ENCODE assay signal across 1 cellular context in the genomic region with DNA sequence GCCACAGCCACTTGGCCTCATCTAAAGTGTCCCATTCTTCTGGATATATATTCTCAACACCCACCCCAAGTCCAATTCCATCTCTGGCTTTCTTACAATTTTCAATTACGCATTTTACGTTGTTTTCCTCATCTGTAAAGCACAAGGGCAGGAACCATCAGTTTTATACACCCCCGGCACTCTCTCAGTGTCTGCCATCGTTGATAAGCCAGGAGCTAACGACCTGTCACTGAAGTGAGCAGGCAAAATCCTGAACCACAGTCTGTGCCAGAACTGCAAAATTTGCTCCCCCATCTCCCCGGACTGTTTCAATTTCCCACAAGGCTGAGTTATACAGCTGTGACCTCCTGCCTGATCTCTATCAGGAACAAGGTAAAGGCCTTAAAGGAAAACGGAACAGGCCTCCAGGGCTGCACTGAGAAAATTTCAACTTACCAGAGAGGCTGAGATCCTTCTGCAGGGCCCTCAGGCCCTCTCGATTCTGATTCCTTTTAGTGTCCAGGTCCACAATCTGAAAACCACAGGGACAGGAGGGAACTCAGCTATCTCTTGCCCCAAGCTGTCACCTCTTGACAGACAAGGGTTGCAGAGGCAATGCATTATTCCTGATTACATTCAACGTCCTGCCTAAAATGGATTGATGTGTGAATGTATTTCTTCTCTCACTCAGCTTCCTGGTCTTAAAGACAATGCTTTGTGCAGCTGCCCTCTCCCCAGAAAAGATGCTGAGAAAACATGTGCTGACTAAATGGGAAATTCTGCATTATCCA.
TF ChIP-seq lines count a peak whose summit lies in the region.

No MANE protein-coding gene starts in this region.

TF ChIP-seq in IMR-90, 13 proteins besides CTCF, POLR2A, EP300 and RAD21:
- TF ChIP-seq, protein P1, sequence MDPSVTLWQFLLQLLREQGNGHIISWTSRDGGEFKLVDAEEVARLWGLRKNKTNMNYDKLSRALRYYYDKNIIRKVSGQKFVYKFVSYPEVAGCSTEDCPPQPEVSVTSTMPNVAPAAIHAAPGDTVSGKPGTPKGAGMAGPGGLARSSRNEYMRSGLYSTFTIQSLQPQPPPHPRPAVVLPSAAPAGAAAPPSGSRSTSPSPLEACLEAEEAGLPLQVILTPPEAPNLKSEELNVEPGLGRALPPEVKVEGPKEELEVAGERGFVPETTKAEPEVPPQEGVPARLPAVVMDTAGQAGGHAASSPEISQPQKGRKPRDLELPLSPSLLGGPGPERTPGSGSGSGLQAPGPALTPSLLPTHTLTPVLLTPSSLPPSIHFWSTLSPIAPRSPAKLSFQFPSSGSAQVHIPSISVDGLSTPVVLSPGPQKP (IDR thresholded peaks at IDR 0.05; ENCODE audit: borderline replicate concordance, low read depth, low read length): no peak
- no peak for TF ChIP-seq CHD1 (IDR thresholded peaks at IDR 0.05; ENCODE audit: low read depth, low read length)
- no peak for TF ChIP-seq BHLHE40 (IDR thresholded peaks at IDR 0.05; ENCODE audit: low read depth, low read length)
- TF ChIP-seq NFE2L2 (IDR thresholded peaks at IDR 0.05; ENCODE audit: low read depth, low read length): no peak
- no peak for TF ChIP-seq CEBPB (IDR thresholded peaks at IDR 0.05; ENCODE audit: low read depth, low read length)
- no peak for TF ChIP-seq SMC3 (IDR thresholded peaks at IDR 0.05; ENCODE audit: low read depth, low read length)
- no peak for TF ChIP-seq MAFK (IDR thresholded peaks at IDR 0.05; ENCODE audit: low read depth, low read length)
- no peak for TF ChIP-seq RFX5 (IDR thresholded peaks at IDR 0.05; ENCODE audit: low read depth, low read length)
- TF ChIP-seq, protein P2, sequence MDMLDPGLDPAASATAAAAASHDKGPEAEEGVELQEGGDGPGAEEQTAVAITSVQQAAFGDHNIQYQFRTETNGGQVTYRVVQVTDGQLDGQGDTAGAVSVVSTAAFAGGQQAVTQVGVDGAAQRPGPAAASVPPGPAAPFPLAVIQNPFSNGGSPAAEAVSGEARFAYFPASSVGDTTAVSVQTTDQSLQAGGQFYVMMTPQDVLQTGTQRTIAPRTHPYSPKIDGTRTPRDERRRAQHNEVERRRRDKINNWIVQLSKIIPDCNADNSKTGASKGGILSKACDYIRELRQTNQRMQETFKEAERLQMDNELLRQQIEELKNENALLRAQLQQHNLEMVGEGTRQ (IDR thresholded peaks at IDR 0.05; ENCODE audit: low read depth, low read length): no peak
- no peak for TF ChIP-seq FOS (IDR thresholded peaks at IDR 0.05; ENCODE audit: low read depth, low read length)
- TF ChIP-seq MAZ (IDR thresholded peaks at IDR 0.05; ENCODE audit: borderline replicate concordance, low read depth, low read length): no peak
- no peak for TF ChIP-seq MXI1 (IDR thresholded peaks at IDR 0.05; ENCODE audit: borderline replicate concordance, low read depth, low read length)
- TF ChIP-seq RCOR1 (IDR thresholded peaks at IDR 0.05; ENCODE audit: insufficient replicate concordance, low read length): no peak
